13 cellular contexts compared by ENCODE assay signal in genomic region chr14:39474416-39474911, GRCh38. TPM values are rescaled to one million over a fixed set of nuclear protein-coding genes. Genes with fewer than 3 reads are reported as not detected.
DNase-seq lines count a peak whose midpoint lies in the region; ATAC-seq, FAIRE-seq and TF ChIP-seq lines count a peak whose summit lies in the region.
"Had no signal": no experiment of that assay in that cellular context is flagged by ENCODE, and none has a peak within 500 bp of the region (broad histone marks: within the 10 kb centered on the region; RNA-seq: fewer than 3 reads in every experiment).

No MANE protein-coding gene starts in this region.

- H3K4me1 ChIP-seq in small intestine (ENCODE audit: control insufficient read depth in 2 of 2, insufficient read depth in 1 of 2, low read depth in 1 of 2, low read length in 1 of 2): no peaks in the 10 kb centered on the region
- no peaks in the 10 kb centered on the region for H3K4me1 ChIP-seq in pancreas
- H3K4me1 ChIP-seq: lower lobe of right lung had no signal

- intact Hi-C loops in pancreas (cut with DNase I): no loop called here

- H3K9me3 ChIP-seq in small intestine (ENCODE audit: control insufficient read depth, low read depth) (no peaks in the 10 kb centered on the region), pancreas (no peaks in the 10 kb centered on the region)
- H3K9me3 ChIP-seq: lower lobe of right lung had no signal

- no peak overlapping the region for H3K27ac ChIP-seq in small intestine (ENCODE audit: low read depth in 1 of 2, low read length in 1 of 2)
- no peak overlapping the region for H3K27ac ChIP-seq in pancreas
- H3K27ac ChIP-seq: BLaER1 treated with 17β-estradiol and CSF1 and Interleukin-3, amounts not matched to agents 10 nM and 100 nM; lower lobe of right lung had no signal

- H3K4me3 ChIP-seq in small intestine (ENCODE audit: low read depth in 1 of 2, low read length in 2 of 2) (no peak overlapping the region), pancreas (no peak overlapping the region)
- H3K4me3 ChIP-seq: BLaER1 treated with 17β-estradiol and CSF1 and Interleukin-3, amounts not matched to agents 10 nM and 100 nM; lower lobe of right lung had no signal

- TF ChIP-seq CTCF in pancreas (IDR thresholded peaks at IDR 0.05): no peak

- H3K36me3 ChIP-seq in small intestine (ENCODE audit: control insufficient read depth in 2 of 2, insufficient read depth in 2 of 2, low read length in 2 of 2) (no peaks in the 10 kb centered on the region), pancreas (no peaks in the 10 kb centered on the region)
- H3K36me3 ChIP-seq: BLaER1 treated with 17β-estradiol and CSF1 and Interleukin-3, amounts not matched to agents 10 nM and 100 nM; lower lobe of right lung had no signal

- ATAC-seq in GM18498 (IDR thresholded peaks at IDR 0.05; ENCODE audit: unreplicated experiment) (peak; percentile 95), GM19351 (IDR thresholded peaks at IDR 0.05; ENCODE audit: unreplicated experiment) (peak; percentile 93), HG02852 (IDR thresholded peaks at IDR 0.05; ENCODE audit: unreplicated experiment) (peak; percentile 98), HG03575 (IDR thresholded peaks at IDR 0.05; ENCODE audit: extremely low read depth, insufficient number of reproducible peaks, low FRiP score, unreplicated experiment) (peak; percentile 86), pancreas (no peak)
- ATAC-seq: lower lobe of right lung had no signal

- no peak for DNase-seq in T-helper 9 cell
- DNase-seq in HUDEP-2 (lab: John Stamatoyannopoulos, UW; ENCODE audit: unreplicated experiment in 76 of 76): no peak
- DNase-seq in small intestine: no peak
- no peak for DNase-seq in pancreas
- DNase-seq: activated CD8-positive, alpha-beta memory T cell treated with anti-CD3 and anti-CD28 coated beads, Interleukin-2, amount 50 U/mL, for 4 hours; foreskin fibroblast; lower lobe of right lung; retina had no signal

- H3K27me3 ChIP-seq in small intestine (ENCODE audit: control insufficient read depth in 2 of 2, insufficient read depth in 2 of 2, low read length in 2 of 2) (no peaks in the 10 kb centered on the region), pancreas (no peaks in the 10 kb centered on the region)
- H3K27me3 ChIP-seq: BLaER1 treated with 17β-estradiol and CSF1 and Interleukin-3, amounts not matched to agents 10 nM and 100 nM had no signal

- WGBS in small intestine, 3 donors: 63 to 81% (median 72%) methylated on average over 1 of the region's 1 CpG
- WGBS in pancreas, 2 donors: 94 to 96% methylated on average over 1 of the region's 1 CpG

- FAIRE-seq in small intestine (lab: Jason Lieb, UNC) (no peak), pancreas (lab: Jason Lieb, UNC) (no peak)

RNA-seq across cellular contexts. Expression of gene FBXO33, which starts 42.2 kb away (rescaled TPM):
- polyA plus RNA-seq in small intestine: 1 to 10 TPM; 3.8 to 5.0 (median 4.2) TPM
- total RNA-seq in pancreas: 1 to 10 TPM; 4.1 to 6.9 (median 4.8) TPM
- 1 to 10 TPM; 2.1 to 5.8 TPM for polyA plus RNA-seq in pancreas

Comparison
In these comparisons a context has a peak if more than half of its experiments do, and no peak if none do; other contexts are left out.
1. ATAC-seq: peak in GM18498 (single experiment), GM19351 (single experiment), HG02852 (single experiment) and HG03575 (single experiment); none in pancreas (0 of 4).